In the genomic region with DNA sequence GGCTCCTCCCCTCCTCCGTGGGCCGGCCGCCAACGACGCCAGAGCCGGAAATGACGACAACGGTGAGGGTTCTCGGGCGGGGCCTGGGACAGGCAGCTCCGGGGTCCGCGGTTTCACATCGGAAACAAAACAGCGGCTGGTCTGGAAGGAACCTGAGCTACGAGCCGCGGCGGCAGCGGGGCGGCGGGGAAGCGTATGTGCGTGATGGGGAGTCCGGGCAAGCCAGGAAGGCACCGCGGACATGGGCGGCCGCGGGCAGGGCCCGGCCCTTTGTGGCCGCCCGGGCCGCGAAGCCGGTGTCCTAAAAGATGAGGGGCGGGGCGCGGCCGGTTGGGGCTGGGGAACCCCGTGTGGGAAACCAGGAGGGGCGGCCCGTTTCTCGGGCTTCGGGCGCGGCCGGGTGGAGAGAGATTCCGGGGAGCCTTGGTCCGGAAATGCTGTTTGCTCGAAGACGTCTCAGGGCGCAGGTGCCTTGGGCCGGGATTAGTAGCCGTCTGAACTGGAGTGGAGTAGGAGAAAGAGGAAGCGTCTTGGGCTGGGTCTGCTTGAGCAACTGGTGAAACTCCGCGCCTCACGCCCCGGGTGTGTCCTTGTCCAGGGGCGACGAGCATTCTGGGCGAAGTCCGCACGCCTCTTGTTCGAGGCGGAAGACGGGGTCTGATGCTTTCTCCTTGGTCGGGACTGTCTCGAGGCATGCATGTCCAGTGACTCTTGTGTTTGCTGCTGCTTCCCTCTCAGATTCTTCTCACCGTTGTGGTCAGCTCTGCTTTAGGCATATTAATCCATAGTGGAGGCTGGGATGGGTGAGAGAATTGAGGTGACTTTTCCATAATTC, we compare ENCODE assay signal across 8 cellular contexts. TPM values are rescaled to one million over a fixed set of nuclear protein-coding genes. Genes with fewer than 3 reads are reported as not detected.
DNase-seq lines count a peak whose midpoint lies in the region; ATAC-seq, FAIRE-seq and TF ChIP-seq lines count a peak whose summit lies in the region.

A gene (plus strand): TSS at position 121 of the 835 bp plus-strand sequence. CDS start 11,513 bp downstream, outside the sequence.

- H2AFZ ChIP-seq in OCI-LY7 (ENCODE audit: low read length) = peak within 1 kb of the TSS; percentile 98

- H3K27ac Mint-ChIP-seq in endothelial cell (ENCODE audit: unreplicated experiment) = peak within 1 kb of the TSS; percentile 88

- no peaks in the 10 kb centered on the region for H3K9me2 ChIP-seq in OCI-LY7 (ENCODE audit: insufficient read depth, low read length)

- H3K27me3 Mint-ChIP-seq in endothelial cell (ENCODE audit: unreplicated experiment) = peaks cover 5% of the 10 kb centered on the region

- H3K36me3 Mint-ChIP-seq in endothelial cell (ENCODE audit: low read depth, unreplicated experiment) = peaks cover 12% of the 10 kb centered on the region

- H3K27ac ChIP-seq in OCI-LY7 (ENCODE audit: low read depth, low read length, poor library complexity, severe bottlenecking) = peak within 1 kb of the TSS; percentile 80

- no peak for FAIRE-seq in D721Med (lab: Jason Lieb, UNC)

- DNase-seq in D721Med (ENCODE audit: insufficient read length, low spot score) (peak; percentile 88), HuH-7 (ENCODE audit: low spot score) (peak; percentile 88), OCI-LY7 (ENCODE audit: low spot score) (peak; percentile 98), activated T-cell treated with anti-CD3 and anti-CD28 coated beads for 1 hour (ENCODE audit: low read depth) (peak; percentile 99), endothelial cell (ENCODE audit: low spot score) (peak; percentile 98), midbrain (lab: John Stamatoyannopoulos, UW) (peak; percentile 97)
- DNase-seq in stimulated activated CD8-positive, alpha-beta memory T cell treated with anti-CD3 and anti-CD28 coated beads, Interleukin-15, amount 100 ng/mL, for 48 hours (ENCODE audit: low read depth in 2 of 2) = peak; percentile 96 to 97

- peak within 1 kb of the TSS; percentile 87 for H3K4me3 ChIP-seq in OCI-LY7 (ENCODE audit: low read depth, low read length, poor library complexity, severe bottlenecking)

- CTCF ChIA-PET in OCI-LY7 (lab: Charles Lee; ENCODE audit: unreplicated experiment) = interaction anchor here (0.6 kb wide), 1 partner anchor 188 kb away, joined by 3 read pairs; no protein-coding TSS in a partner anchor

- H3K4me3 Mint-ChIP-seq in endothelial cell (ENCODE audit: unreplicated experiment) = peak within 1 kb of the TSS; percentile 93

- ATAC-seq in GM21515 (IDR thresholded peaks at IDR 0.05; ENCODE audit: unreplicated experiment) = peak; percentile 87

- peaks cover 5% of the 10 kb centered on the region; the same call in 1 of the 2 replicates for H3K9me3 ChIP-seq in OCI-LY7 (ENCODE audit: low read length)

- BruUV-seq in OCI-LY7 (replicated peaks; lab: Mats Ljungman, UMichigan) = no TSS peak

- POLR2A ChIA-PET in OCI-LY7 (lab: Charles Lee) = interaction anchor here (0.5 to 2.9 kb wide), 11 partner anchors 10 to 545 kb away, joined by 3 to 14 read pairs (median 3); a partner anchor contains a TSS

- TF ChIP-seq CTCF in D721Med (IDR thresholded peaks at IDR 0.05; ENCODE audit: insufficient read depth, missing control alignments) = no peak
- TF ChIP-seq CTCF in OCI-LY7 (conservative IDR thresholded peaks at IDR 0.05; ENCODE audit: low read length) = no peak
- TF ChIP-seq CTCF in endothelial cell (IDR thresholded peaks at IDR 0.05; ENCODE audit: unreplicated experiment) = no peak

- no peaks in the 10 kb centered on the region for H3K9me3 Mint-ChIP-seq in endothelial cell (ENCODE audit: unreplicated experiment)

- peaks cover 35% of the 10 kb centered on the region for H3K79me2 ChIP-seq in OCI-LY7 (ENCODE audit: insufficient read depth, low read depth, low read length)

- H3K4me2 ChIP-seq in OCI-LY7 (ENCODE audit: low read length) = peak within 1 kb of the TSS; percentile 91

- peaks cover 13% of the 10 kb centered on the region for H3K4me1 ChIP-seq in OCI-LY7 (ENCODE audit: insufficient read depth, low read length, poor library complexity, severe bottlenecking)

- H3K4me1 Mint-ChIP-seq in endothelial cell (ENCODE audit: unreplicated experiment) = peaks cover 9% of the 10 kb centered on the region

- H3K36me3 ChIP-seq in OCI-LY7 (ENCODE audit: insufficient read depth, low read length) = no peaks in the 10 kb centered on the region

- H4K20me1 ChIP-seq in OCI-LY7 (ENCODE audit: insufficient read depth, low read length) = no peaks in the 10 kb centered on the region

- intact Hi-C loops in OCI-LY7 (cut with micrococcal nuclease; ENCODE audit: unreplicated experiment) = no loop called here

RNA-seq across cellular contexts. Expression of the gene that starts here (rescaled TPM):
- total RNA-seq in OCI-LY7 (2014; rRNA removed; shearing (Covaris generic)) = 16.9 and 28.0 TPM in 2 replicates
- total RNA-seq in OCI-LY7 (2022) (24.4 and 25.9 TPM in 2 replicates), endothelial cell (ENCODE audit: unreplicated experiment) (75.3 TPM)

Comparison
In these comparisons a context has a peak if more than half of its experiments do, and no peak if none do; other contexts are left out.
1. Peak in every context shown above with its lines: DNase-seq, ATAC-seq, H3K4me3 ChIP-seq and H3K27ac ChIP-seq.